1 cellular context compared by ENCODE assay signal in genomic region chr11:62306227-62306626, GRCh38.
TF ChIP-seq lines count a peak whose summit lies in the region.

No MANE protein-coding gene starts in this region.

TF ChIP-seq in H1, 55 proteins besides CTCF, POLR2A, EP300 and RAD21 (continued from another document):
- TF ChIP-seq TEAD4 (IDR thresholded peaks at IDR 0.05; ENCODE audit: low read depth, low read length) (no peak), CBX5 (IDR thresholded peaks at IDR 0.05; ENCODE audit: low read depth, low read length) (no peak), SAP30 (IDR thresholded peaks at IDR 0.05; ENCODE audit: insufficient read depth, insufficient replicate concordance, low read length) (no peak), RFX5 (IDR thresholded peaks at IDR 0.05; ENCODE audit: borderline replicate concordance, low read depth, low read length) (no peak), CHD1 (IDR thresholded peaks at IDR 0.05; ENCODE audit: low read depth, low read length) (no peak), RNF2 (IDR thresholded peaks at IDR 0.05; ENCODE audit: borderline replicate concordance, low read depth, low read length, missing control alignments, poor library complexity, severe bottlenecking) (no peak), RBBP5 (IDR thresholded peaks at IDR 0.05; ENCODE audit: borderline replicate concordance, low read depth, low read length) (no peak), ZNF274 (IDR thresholded peaks at IDR 0.05; ENCODE audit: borderline replicate concordance, extremely low read depth, low read length) (no peak), TBP (IDR thresholded peaks at IDR 0.05; ENCODE audit: low read depth, low read length) (no peak), SP4 (IDR thresholded peaks at IDR 0.05; ENCODE audit: low read length) (no peak), ASH2L (IDR thresholded peaks at IDR 0.05; ENCODE audit: low read length) (no peak)
